33 cellular contexts compared by ENCODE assay signal in genomic region chr11:83643115-83643514, GRCh38.
DNase-seq lines count a peak whose midpoint lies in the region; ATAC-seq and TF ChIP-seq lines count a peak whose summit lies in the region.
"Had no signal": no experiment of that assay in that cellular context is flagged by ENCODE, and none has a peak within 500 bp of the region (broad histone marks: within the 10 kb centered on the region; RNA-seq: fewer than 3 reads in every experiment).

No MANE protein-coding gene starts in this region.

- H3K36me3 ChIP-seq in body of pancreas (replicated peaks in 1 of 2; ENCODE audit: insufficient read depth in 1 of 2, low read depth in 2 of 2): no peaks in the 10 kb centered on the region
- H3K36me3 ChIP-seq: HAP-1, sigmoid colon had no signal

- TF ChIP-seq POLR2A in body of pancreas (IDR thresholded peaks at IDR 0.05): no peak

- DNase-seq in NCI-H446 treated with DMSO at 0.1 percent for 48 hours (lab: John Stamatoyannopoulos, UW): peak; percentile 21
- DNase-seq in NCI-H446 (lab: John Stamatoyannopoulos, UW): no peak
- no peak for DNase-seq in activated CD4-positive, alpha-beta T cell treated with anti-CD3 and anti-CD28 coated beads, Interleukin-2, amount 50 U/mL, for 48 hours
- DNase-seq in NCI-H526 treated with DMSO at 0.1 percent for 48 hours (lab: John Stamatoyannopoulos, UW): no peak
- no peak for DNase-seq in body of pancreas
- no peak for DNase-seq in activated T-helper 2 cell treated with anti-CD3 and anti-CD28 coated beads, Interferon-gamma antibody, Interleukin-2, Interleukin-4, amounts not matched to agents 10 μg/mL and 5 μg/mL and 100 μg/mL, durations not matched to agents 14 hours and 24 hours and 36 hours (ENCODE audit: low spot score)
- DNase-seq: activated CD4-positive, alpha-beta memory T cell treated with anti-CD3 and anti-CD28 coated beads for 36 hours; activated CD4-positive, CD25-positive, alpha-beta regulatory T cell treated with anti-CD3 and anti-CD28 coated beads, Interleukin-2, amount 50 U/mL, for 72 hours; activated naive CD4-positive, alpha-beta T cell treated with Interleukin-2 at 50 U/mL for 16 hours; Calu3; DMS79 treated with DMSO at 0.1 percent for 48 hours; endodermal cell; immature natural killer cell; left cardiac atrium; naive thymus-derived CD8-positive, alpha-beta T cell; NCI-H1048; NCI-H1694 treated with DMSO at 0.1 percent for 48 hours; NCI-H510A treated with DMSO at 0.1 percent for 48 hours; occipital lobe; psoas muscle; SHP77; sigmoid colon; stimulated activated CD4-positive, alpha-beta T cell treated with anti-CD3 and anti-CD28 coated beads, Interleukin-4, amount 100 ng/mL, for 24 hours; T-helper 2 cell; trophoblast cell had no signal

- no peak overlapping the region for H3K27ac Mint-ChIP-seq in activated T-helper 2 cell treated with anti-CD3 and anti-CD28 coated beads, Interferon-gamma antibody, Interleukin-2, Interleukin-4, amounts not matched to agents 10 μg/mL and 5 μg/mL and 100 μg/mL, durations not matched to agents 14 hours and 24 hours and 36 hours
- H3K27ac Mint-ChIP-seq: activated CD4-positive, alpha-beta memory T cell treated with anti-CD3 and anti-CD28 coated beads for 36 hours; CD14-positive monocyte; dendritic cell treated with granulocyte-macrophage colony-stimulating factor and Interleukin-4, amounts not matched to agents 40 ng/mL and 50 ng/mL, for 4 days; endodermal cell; immature natural killer cell; naive thymus-derived CD8-positive, alpha-beta T cell had no signal

- H3K9me3 Mint-ChIP-seq in activated T-helper 2 cell treated with anti-CD3 and anti-CD28 coated beads, Interferon-gamma antibody, Interleukin-2, Interleukin-4, amounts not matched to agents 10 μg/mL and 5 μg/mL and 100 μg/mL, durations not matched to agents 14 hours and 24 hours and 36 hours: no peaks in the 10 kb centered on the region
- H3K9me3 Mint-ChIP-seq: activated CD4-positive, alpha-beta memory T cell treated with anti-CD3 and anti-CD28 coated beads for 36 hours; central memory CD8-positive, alpha-beta T cell; dendritic cell treated with granulocyte-macrophage colony-stimulating factor and Interleukin-4, amounts not matched to agents 40 ng/mL and 50 ng/mL, for 4 days; endodermal cell; naive thymus-derived CD8-positive, alpha-beta T cell had no signal

- peak; percentile 61 for ATAC-seq in GM21529 (IDR thresholded peaks at IDR 0.05; ENCODE audit: unreplicated experiment)
- peak; percentile 66 for ATAC-seq in HG03565 (IDR thresholded peaks at IDR 0.05; ENCODE audit: unreplicated experiment)
- no peak for ATAC-seq in body of pancreas
- ATAC-seq: left cardiac atrium; naive thymus-derived CD8-positive, alpha-beta T cell; psoas muscle had no signal

- no peaks in the 10 kb centered on the region for H3K4me1 Mint-ChIP-seq in activated T-helper 2 cell treated with anti-CD3 and anti-CD28 coated beads, Interferon-gamma antibody, Interleukin-2, Interleukin-4, amounts not matched to agents 10 μg/mL and 5 μg/mL and 100 μg/mL, durations not matched to agents 14 hours and 24 hours and 36 hours (ENCODE audit: low read depth)
- H3K4me1 Mint-ChIP-seq: CD14-positive monocyte; central memory CD8-positive, alpha-beta T cell; immature natural killer cell; naive thymus-derived CD8-positive, alpha-beta T cell had no signal

- no peaks in the 10 kb centered on the region for H3K4me1 ChIP-seq in body of pancreas
- H3K4me1 ChIP-seq: HAP-1, psoas muscle had no signal

- H3K27me3 ChIP-seq in body of pancreas: no peaks in the 10 kb centered on the region
- H3K27me3 ChIP-seq: sigmoid colon had no signal

- peaks cover 3% of the 10 kb centered on the region for H3K27me3 Mint-ChIP-seq in activated T-helper 2 cell treated with anti-CD3 and anti-CD28 coated beads, Interferon-gamma antibody, Interleukin-2, Interleukin-4, amounts not matched to agents 10 μg/mL and 5 μg/mL and 100 μg/mL, durations not matched to agents 14 hours and 24 hours and 36 hours (ENCODE audit: low read depth)
- H3K27me3 Mint-ChIP-seq: central memory CD8-positive, alpha-beta T cell; dendritic cell treated with granulocyte-macrophage colony-stimulating factor and Interleukin-4, amounts not matched to agents 40 ng/mL and 50 ng/mL, for 4 days had no signal

- no peaks in the 10 kb centered on the region for H3K36me3 Mint-ChIP-seq in activated T-helper 2 cell treated with anti-CD3 and anti-CD28 coated beads, Interferon-gamma antibody, Interleukin-2, Interleukin-4, amounts not matched to agents 10 μg/mL and 5 μg/mL and 100 μg/mL, durations not matched to agents 14 hours and 24 hours and 36 hours (ENCODE audit: low read depth)
- H3K36me3 Mint-ChIP-seq: activated CD4-positive, alpha-beta memory T cell treated with anti-CD3 and anti-CD28 coated beads for 36 hours; CD14-positive monocyte; immature natural killer cell; naive thymus-derived CD8-positive, alpha-beta T cell had no signal

- intact Hi-C loops in body of pancreas (cut with DNase I): no loop called here
- intact Hi-C loops in activated T-helper 2 cell treated with anti-CD3 and anti-CD28 coated beads, Interferon-gamma antibody, Interleukin-2, Interleukin-4, amounts not matched to agents 10 μg/mL and 5 μg/mL and 100 μg/mL, durations not matched to agents 14 hours and 24 hours and 36 hours (cut with micrococcal nuclease): no loop called here

- TF ChIP-seq CTCF in body of pancreas (IDR thresholded peaks at IDR 0.05): no peak

- H3K9me3 ChIP-seq in body of pancreas: no peaks in the 10 kb centered on the region
- H3K9me3 ChIP-seq: HAP-1, psoas muscle, sigmoid colon had no signal

- WGBS in body of pancreas, 2 donors: 92 to 98% methylated on average over 1 of the region's 1 CpG

- H3K4me3 ChIP-seq in body of pancreas: no peak overlapping the region
- H3K4me3 ChIP-seq: HAP-1, lung, psoas muscle, sigmoid colon had no signal

- no peak overlapping the region for H3K4me3 Mint-ChIP-seq in activated T-helper 2 cell treated with anti-CD3 and anti-CD28 coated beads, Interferon-gamma antibody, Interleukin-2, Interleukin-4, amounts not matched to agents 10 μg/mL and 5 μg/mL and 100 μg/mL, durations not matched to agents 14 hours and 24 hours and 36 hours (ENCODE audit: low read depth)
- H3K4me3 Mint-ChIP-seq: activated CD4-positive, alpha-beta memory T cell treated with anti-CD3 and anti-CD28 coated beads for 36 hours; CD14-positive monocyte; central memory CD8-positive, alpha-beta T cell; dendritic cell treated with granulocyte-macrophage colony-stimulating factor and Interleukin-4, amounts not matched to agents 40 ng/mL and 50 ng/mL, for 4 days; endodermal cell; immature natural killer cell; naive thymus-derived CD8-positive, alpha-beta T cell had no signal

- H3K27ac ChIP-seq in body of pancreas: no peak overlapping the region
- H3K27ac ChIP-seq: 22Rv1, psoas muscle, sigmoid colon had no signal
